8 cellular contexts compared by ENCODE assay signal in the genomic region with DNA sequence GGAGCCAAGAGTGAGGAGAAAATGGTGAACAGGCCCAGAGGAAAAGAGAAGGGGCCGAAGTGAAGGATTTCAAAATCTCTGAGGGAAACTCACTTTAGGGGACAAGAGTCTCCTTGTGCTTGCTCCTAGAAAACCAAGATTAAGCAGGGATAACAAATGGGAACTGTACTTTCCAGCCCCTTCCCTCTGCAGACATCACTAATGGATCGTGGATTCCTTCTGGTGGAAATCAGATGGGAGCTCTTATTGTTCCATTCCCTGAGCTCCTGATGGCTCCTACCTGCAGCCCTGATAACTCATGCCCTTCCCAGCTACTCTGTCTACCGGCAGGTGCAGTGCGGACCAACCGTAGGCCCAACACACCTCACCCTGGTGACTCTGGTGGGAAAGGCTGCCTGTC. TPM values are rescaled to one million over a fixed set of nuclear protein-coding genes. Genes with fewer than 3 reads are reported as not detected.
"Had no signal": no experiment of that assay in that cellular context is flagged by ENCODE, and none has a peak within 500 bp of the region (broad histone marks: within the 10 kb centered on the region; RNA-seq: fewer than 3 reads in every experiment).

No MANE protein-coding gene starts in this region.

- H3K4me2 ChIP-seq: GM23338 had no signal

- FAIRE-seq: H54, HTR-8/SVneo had no signal

- H3K27ac ChIP-seq: HL-60 had no signal

- H3K4me3 ChIP-seq: GM23338 had no signal

- H2AFZ ChIP-seq: GM23338 had no signal

RNA-seq across cellular contexts. Expression of gene RESP18, which starts 20.6 kb away (rescaled TPM):
- total RNA-seq: GM23338, H1, H9, HFFc6, IMR-90 had no signal
- polyA plus RNA-seq: GM23338, H1, IMR-90 had no signal
